ENCODE assay signal across 17 cellular contexts in the genomic region with DNA sequence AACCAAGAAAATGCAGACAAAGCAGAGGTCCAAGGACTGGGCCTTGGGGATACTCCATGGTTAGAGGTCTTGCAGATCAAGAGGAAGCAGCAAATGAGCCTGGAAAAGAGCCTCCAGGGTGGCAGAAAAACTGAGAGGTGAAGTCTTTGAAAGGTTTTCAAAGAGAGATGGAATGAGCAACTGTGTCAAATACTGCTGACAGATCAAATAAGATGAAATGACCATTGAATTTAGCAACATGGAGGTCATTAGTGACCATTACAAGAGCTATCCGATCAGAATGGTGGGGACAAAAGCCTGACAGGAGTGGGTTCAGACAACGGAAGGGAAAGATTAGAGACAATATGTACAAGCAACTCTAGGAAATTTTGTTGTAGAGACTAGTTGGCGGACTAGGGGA. TPM values are rescaled to one million over a fixed set of nuclear protein-coding genes. Genes with fewer than 3 reads are reported as not detected.
DNase-seq lines count a peak whose midpoint lies in the region; ATAC-seq and TF ChIP-seq lines count a peak whose summit lies in the region.
"Had no signal": no experiment of that assay in that cellular context is flagged by ENCODE, and none has a peak within 500 bp of the region (broad histone marks: within the 10 kb centered on the region; RNA-seq: fewer than 3 reads in every experiment).

No MANE protein-coding gene starts in this region.

- H3K9me2 ChIP-seq in OCI-LY7 (ENCODE audit: insufficient read depth, low read length), result no peaks in the 10 kb centered on the region

- H3K27ac ChIP-seq in OCI-LY7 (ENCODE audit: low read depth, low read length, poor library complexity, severe bottlenecking) (no peak overlapping the region), mammary epithelial cell (ENCODE audit: insufficient read depth, low read depth, low read length) (no peak overlapping the region)
- H3K27ac ChIP-seq: KMS-11, SJSA1 had no signal

- no peaks in the 10 kb centered on the region for H3K27me3 Mint-ChIP-seq in activated T-cell treated with anti-CD3 and anti-CD28 coated beads, Interleukin-2, amount 50 U/mL, for 24 hours

- dilution Hi-C loops in mammary epithelial cell (cut with HindIII; ENCODE audit: low sequenced_read_pairs), result no loop called here

- no peak overlapping the region for H3K27ac Mint-ChIP-seq in activated T-cell treated with anti-CD3 and anti-CD28 coated beads, Interleukin-2, amount 50 U/mL, for 24 hours

- H3K36me3 Mint-ChIP-seq in activated T-cell treated with anti-CD3 and anti-CD28 coated beads, Interleukin-2, amount 50 U/mL, for 24 hours (ENCODE audit: low read depth), result peaks cover 69% of the 10 kb centered on the region

- intact Hi-C loops in OCI-LY7 (cut with micrococcal nuclease; ENCODE audit: unreplicated experiment) (no loop called here), mammary epithelial cell (cut with micrococcal nuclease) (no loop called here)

- H3K4me2 ChIP-seq in OCI-LY7 (ENCODE audit: low read length) (peak overlapping the region; percentile 86), mammary epithelial cell (ENCODE audit: insufficient read depth, low read depth, low read length) (peak overlapping the region; percentile 86), skeletal muscle satellite cell (ENCODE audit: low read length) (peak overlapping the region; percentile 79)

- H3K9ac ChIP-seq in mammary epithelial cell (ENCODE audit: insufficient read depth, low read length), result no peak overlapping the region
- H3K9ac ChIP-seq in skeletal muscle satellite cell (ENCODE audit: low read depth, low read length), result no peak overlapping the region
- H3K9ac ChIP-seq: parathyroid adenoma had no signal

- peak overlapping the region; percentile 94 for H3K4me3 ChIP-seq in OCI-LY7 (ENCODE audit: low read depth, low read length, poor library complexity, severe bottlenecking)
- no peak overlapping the region for H3K4me3 ChIP-seq in mammary epithelial cell (replicated peaks in 1 of 3; ENCODE audit: insufficient read depth in 1 of 3, low read depth in 2 of 3, low read length in 3 of 3)
- no peak overlapping the region for H3K4me3 ChIP-seq in skeletal muscle satellite cell (ENCODE audit: low read length)

- in situ Hi-C loops in mammary epithelial cell (cut with MboI; ENCODE audit: low sequenced_read_pairs in 2 of 2), result no loop called here

- peak overlapping the region; percentile 97 for H3K4me3 Mint-ChIP-seq in activated T-cell treated with anti-CD3 and anti-CD28 coated beads, Interleukin-2, amount 50 U/mL, for 24 hours

- BruUV-seq in OCI-LY7 (replicated peaks; lab: Mats Ljungman, UMichigan) (no TSS peak), mammary epithelial cell (replicated peaks; lab: Mats Ljungman, UMichigan) (no TSS peak)

- ATAC-seq in HG02840 (IDR thresholded peaks at IDR 0.05; ENCODE audit: low FRiP score, unreplicated experiment), result no peak
- ATAC-seq: esophagus mucosa, lower lobe of right lung had no signal

- POLR2A ChIA-PET in OCI-LY7 (lab: Charles Lee), result no interaction called here

- H3K36me3 ChIP-seq in OCI-LY7 (ENCODE audit: insufficient read depth, low read length) (peaks cover 36% of the 10 kb centered on the region), mammary epithelial cell (ENCODE audit: insufficient read depth, low read length) (peaks cover 14% of the 10 kb centered on the region), skeletal muscle satellite cell (ENCODE audit: insufficient read depth, low read length) (peaks cover 25% of the 10 kb centered on the region)

- H3K27me3 ChIP-seq in mammary epithelial cell (ENCODE audit: insufficient read depth, low read length), result no peaks in the 10 kb centered on the region
- H3K27me3 ChIP-seq in skeletal muscle satellite cell (ENCODE audit: control insufficient read depth, insufficient read depth, low read length), result no peaks in the 10 kb centered on the region
- H3K27me3 ChIP-seq: SJSA1 had no signal

- peaks cover 22% of the 10 kb centered on the region; the same call in 1 of the 2 replicates for H4K20me1 ChIP-seq in OCI-LY7 (ENCODE audit: insufficient read depth, low read length)
- no peaks in the 10 kb centered on the region for H4K20me1 ChIP-seq in mammary epithelial cell (ENCODE audit: insufficient read depth, low read length)

- H2AFZ ChIP-seq in OCI-LY7 (ENCODE audit: low read length), result no peak overlapping the region
- H2AFZ ChIP-seq in mammary epithelial cell (ENCODE audit: low read depth, low read length), result no peak overlapping the region
- H2AFZ ChIP-seq: parathyroid adenoma had no signal

- DNase-seq in activated T-cell treated with anti-CD3 and anti-CD28 coated beads, Interleukin-2, amount 50 U/mL, for 24 hours, result no peak
- no peak for DNase-seq in activated T-cell treated with anti-CD3 and anti-CD28 coated beads, Interleukin-2, amount 50 U/mL, for 1 hour
- DNase-seq in OCI-LY7 (ENCODE audit: low spot score) (no peak), mammary epithelial cell (no peak), DMS 273 (lab: John Stamatoyannopoulos, UW; ENCODE audit: unreplicated experiment) (no peak), NCI-H128 (lab: John Stamatoyannopoulos, UW; ENCODE audit: unreplicated experiment) (no peak)
- DNase-seq: activated naive CD4-positive, alpha-beta T cell; hypothalamus; lower lobe of right lung; NCI-H2029; NK-92 treated with Interleukin-12 subunit alpha and Interleukin-12 subunit beta, amount 100 ng/mL, for 24 hours had no signal

- WGBS in mammary epithelial cell (ENCODE audit: low coverage, missing lambda C conversion rate), result 92% methylated on average over 3 of the region's 3 CpGs

- no peaks in the 10 kb centered on the region for H3K9me3 ChIP-seq in OCI-LY7 (ENCODE audit: low read length)
- no peaks in the 10 kb centered on the region for H3K9me3 ChIP-seq in mammary epithelial cell (replicated peaks; ENCODE audit: insufficient read depth, low read length)
- H3K9me3 ChIP-seq in skeletal muscle satellite cell (replicated peaks; ENCODE audit: low read length), result no peaks in the 10 kb centered on the region
- H3K9me3 ChIP-seq: lower lobe of right lung, SJSA1 had no signal

- CTCF ChIA-PET in OCI-LY7 (lab: Charles Lee; ENCODE audit: unreplicated experiment), result no interaction called here
- CTCF ChIA-PET in mammary epithelial cell (lab: Charles Lee; ENCODE audit: low non-redundant PET), result no interaction called here

- H3K9me3 Mint-ChIP-seq in activated T-cell treated with anti-CD3 and anti-CD28 coated beads, Interleukin-2, amount 50 U/mL, for 24 hours, result no peaks in the 10 kb centered on the region

- H3K79me2 ChIP-seq in OCI-LY7 (ENCODE audit: insufficient read depth, low read depth, low read length), result peaks cover 63% of the 10 kb centered on the region
- peaks cover 80% of the 10 kb centered on the region for H3K79me2 ChIP-seq in mammary epithelial cell (ENCODE audit: insufficient read depth, low read length)

- H3K4me1 ChIP-seq in OCI-LY7 (ENCODE audit: insufficient read depth, low read length, poor library complexity, severe bottlenecking), result peaks cover 32% of the 10 kb centered on the region
- H3K4me1 ChIP-seq in mammary epithelial cell (ENCODE audit: insufficient read depth, low read length), result peaks cover 23% of the 10 kb centered on the region
- peaks cover 33% of the 10 kb centered on the region for H3K4me1 ChIP-seq in skeletal muscle satellite cell (ENCODE audit: control insufficient read depth, insufficient read depth, low read length)

- peaks cover 47% of the 10 kb centered on the region for H3K4me1 Mint-ChIP-seq in activated T-cell treated with anti-CD3 and anti-CD28 coated beads, Interleukin-2, amount 50 U/mL, for 24 hours (ENCODE audit: low read depth)

- TF ChIP-seq CTCF in OCI-LY7 (conservative IDR thresholded peaks at IDR 0.05; ENCODE audit: low read length) (no peak), mammary epithelial cell (conservative IDR thresholded peaks at IDR 0.05 in 1 of 2, IDR thresholded peaks at IDR 0.05 in 1 of 2; ENCODE audit: extremely low read depth in 1 of 2, insufficient read depth in 1 of 2, low read depth in 1 of 2, low read length in 2 of 2) (no peak)

RNA-seq across cellular contexts. Expression of a gene that starts 1.5 kb away (rescaled TPM):
- 12.4 and 28.5 TPM in 2 replicates for total RNA-seq in OCI-LY7 (2014; rRNA removed; shearing (Covaris generic))
- total RNA-seq in OCI-LY7 (2022), result 28.5 and 32.1 TPM in 2 replicates
- total RNA-seq in mammary epithelial cell, result 10 to 100 TPM in 1 of 2 donors, 1 to 10 TPM in 1; 7.7 to 17.1 TPM
- polyA plus RNA-seq in mammary epithelial cell, result 2.6 TPM
- polyA minus RNA-seq in mammary epithelial cell, result not detected
- total RNA-seq in skeletal muscle satellite cell (2012; rRNA removed), result 5.0 and 12.9 TPM in 2 replicates

RNA-seq across cellular contexts. Expression of a gene that starts 1.9 kb away (rescaled TPM):
- total RNA-seq in OCI-LY7 (2014; rRNA removed; shearing (Covaris generic)), result 1,716 and 1,995 TPM in 2 replicates
- 1,406 and 1,456 TPM in 2 replicates for total RNA-seq in OCI-LY7 (2022)
- total RNA-seq in mammary epithelial cell, result 100 to 1,000 TPM; 572 to 897 TPM
- polyA plus RNA-seq in mammary epithelial cell, result 1,935 TPM
- polyA minus RNA-seq in mammary epithelial cell, result 436 TPM
- 829 and 962 TPM in 2 replicates for total RNA-seq in skeletal muscle satellite cell (2012; rRNA removed)

RNA-seq across cellular contexts. Expression of a gene that starts 38.5 kb away (rescaled TPM):
- total RNA-seq in OCI-LY7 (2014; rRNA removed; shearing (Covaris generic)), result 33.5 and 41.4 TPM in 2 replicates
- total RNA-seq in OCI-LY7 (2022), result 44.3 and 47.1 TPM in 2 replicates
- total RNA-seq in mammary epithelial cell, result 10 to 100 TPM; 24.0 to 39.5 TPM
- polyA plus RNA-seq in mammary epithelial cell, result 18.2 TPM
- polyA minus RNA-seq in mammary epithelial cell, result 13.4 TPM
- 30.6 and 38.5 TPM in 2 replicates for total RNA-seq in skeletal muscle satellite cell (2012; rRNA removed)
